8 cellular contexts compared by ENCODE assay signal in the genomic region with DNA sequence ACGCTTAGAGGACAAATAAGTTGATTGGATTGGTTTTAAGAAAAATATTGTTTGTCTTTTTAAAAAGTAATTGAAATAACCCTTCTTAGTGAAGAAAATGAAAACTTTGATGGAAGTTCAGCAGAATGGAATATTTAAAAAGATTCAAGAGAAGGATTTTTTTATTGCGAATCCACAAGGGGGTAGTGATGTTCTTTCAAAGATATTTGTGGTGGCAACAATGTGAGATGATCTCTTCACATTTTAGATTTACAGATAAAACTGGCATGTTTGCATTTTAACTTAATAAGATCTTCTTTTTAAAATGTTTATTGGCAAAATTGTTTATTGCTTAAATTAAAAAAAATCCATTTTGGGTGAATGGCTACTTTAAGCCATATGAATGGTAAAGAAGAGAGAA. TPM values are rescaled to one million over a fixed set of nuclear protein-coding genes. Genes with fewer than 3 reads are reported as not detected.
DNase-seq lines count a peak whose midpoint lies in the region; ATAC-seq and TF ChIP-seq lines count a peak whose summit lies in the region.

No MANE protein-coding gene starts in this region.

- H3K36me3 Mint-ChIP-seq in MCF 10A (ENCODE audit: insufficient read depth, unreplicated experiment), result peaks cover 22% of the 10 kb centered on the region
- no peaks in the 10 kb centered on the region for H3K36me3 Mint-ChIP-seq in mesothelial cell of epicardium

- H3K36me3 ChIP-seq in DOHH2 (ENCODE audit: control insufficient read depth, low read length), result peaks cover 9% of the 10 kb centered on the region

- H3K27me3 ChIP-seq in DOHH2 (ENCODE audit: control insufficient read depth, low read length), result no peaks in the 10 kb centered on the region

- H3K4me3 ChIP-seq in DOHH2 (ENCODE audit: low read length), result no peak overlapping the region

- 0 out of 2 replicates have a peak, but pooled peaks cover 12% of the 10 kb centered on the region for H3F3A ChIP-seq in DOHH2 (ENCODE audit: control insufficient read depth, insufficient read depth)

- TF ChIP-seq CTCF in DOHH2 (IDR thresholded peaks at IDR 0.05; ENCODE audit: low read depth, low read length, poor library complexity, severe bottlenecking) (peak; percentile 55), MCF 10A (IDR thresholded peaks at IDR 0.05; ENCODE audit: unreplicated experiment) (peak; percentile 55), mesothelial cell of epicardium (IDR thresholded peaks at IDR 0.05; ENCODE audit: unreplicated experiment) (peak; percentile 42)

- CTCF ChIA-PET in MCF 10A (lab: Yijun Ruan, JAX), result interaction anchor here (0.6 to 2.3 kb wide), 4 partner anchors 33 to 249 kb away, joined by 3 to 9 read pairs (median 6); no protein-coding TSS in a partner anchor

- H3K27ac Mint-ChIP-seq in MCF 10A (ENCODE audit: low read depth, unreplicated experiment), result no peak overlapping the region
- H3K27ac Mint-ChIP-seq in mesothelial cell of epicardium, result peak overlapping the region; percentile 69

- no peak for ATAC-seq in GM21825 (IDR thresholded peaks at IDR 0.05; ENCODE audit: unreplicated experiment)

- H3K9me2 ChIP-seq in DOHH2 (replicated peaks; ENCODE audit: control insufficient read depth, low read length), result no peaks in the 10 kb centered on the region

- no peaks in the 10 kb centered on the region for H3K9me3 ChIP-seq in DOHH2 (ENCODE audit: control insufficient read depth, insufficient read depth, low read length)

- H4K20me1 ChIP-seq in DOHH2 (ENCODE audit: control insufficient read depth, insufficient read depth, low read depth, low read length), result peaks cover 15% of the 10 kb centered on the region

- H3K9me3 Mint-ChIP-seq in MCF 10A (ENCODE audit: unreplicated experiment), result no peaks in the 10 kb centered on the region
- H3K9me3 Mint-ChIP-seq in mesothelial cell of epicardium, result no peaks in the 10 kb centered on the region

- H3K4me1 Mint-ChIP-seq in MCF 10A (ENCODE audit: insufficient read depth, unreplicated experiment), result peaks cover 20% of the 10 kb centered on the region
- peaks cover 39% of the 10 kb centered on the region for H3K4me1 Mint-ChIP-seq in mesothelial cell of epicardium

- peaks cover 88% of the 10 kb centered on the region for H3K79me2 ChIP-seq in DOHH2 (ENCODE audit: control insufficient read depth, low read length)

- H3K4me1 ChIP-seq in DOHH2 (ENCODE audit: control insufficient read depth, low read length), result peaks cover 6% of the 10 kb centered on the region

- POLR2A ChIA-PET in MCF 10A (lab: Yijun Ruan, JAX), result no interaction called here

- H3K27ac ChIP-seq in DOHH2 (ENCODE audit: low read depth, low read length), result no peak overlapping the region
- no peak overlapping the region for H3K27ac ChIP-seq in substantia nigra (ENCODE audit: low read depth, low read length, poor library complexity, severe bottlenecking)

- H3K4me3 Mint-ChIP-seq in MCF 10A (ENCODE audit: unreplicated experiment) (no peak overlapping the region), mesothelial cell of epicardium (no peak overlapping the region)

- intact Hi-C loops in MCF 10A (cut with micrococcal nuclease), result loop anchor here (1.0 to 10.0 kb wide), 4 partner anchors 96 to 424 kb away; no protein-coding TSS in a partner anchor

- no TSS peak for BruUV-seq in MCF 10A (replicated peaks; lab: Mats Ljungman, UMichigan)

- H3K27me3 Mint-ChIP-seq in MCF 10A (ENCODE audit: insufficient read depth, unreplicated experiment) (no peaks in the 10 kb centered on the region), mesothelial cell of epicardium (ENCODE audit: low read depth) (no peaks in the 10 kb centered on the region)

- H3K4me2 ChIP-seq in DOHH2 (ENCODE audit: low read length), result no peak overlapping the region

- DNase-seq in NCI-H2029 treated with DMSO at 0.1 percent for 48 hours (lab: John Stamatoyannopoulos, UW) (peak; percentile 15), MCF 10A (ENCODE audit: unreplicated experiment) (peak; percentile 42), mesothelial cell of epicardium (ENCODE audit: low spot score in 2 of 2, unreplicated experiment in 2 of 2) (no peak), SKM-1 treated with dmso at 0.1 percent for 144 hours (lab: John Stamatoyannopoulos, UW; ENCODE audit: unreplicated experiment) (no peak), substantia nigra (lab: John Stamatoyannopoulos, UW) (no peak)
- DNase-seq in activated effector memory CD4-positive, alpha-beta T cell treated with Interleukin-2 at 50 U/mL for 16 hours, result no peak

RNA-seq across cellular contexts. Expression of gene CAMTA1, which starts 8.9 kb away (rescaled TPM):
- 74.1 and 95.8 TPM in 2 replicates for total RNA-seq in MCF 10A (2022)
- total RNA-seq in mesothelial cell of epicardium, result 70.4 to 78.3 TPM (median 71.4 TPM) in 3 replicates

Comparison
In these comparisons a context has a peak if more than half of its experiments do, and no peak if none do; other contexts are left out.
1. DNase-seq: peak in NCI-H2029 treated with DMSO at 0.1 percent for 48 hours (single experiment) and MCF 10A (single experiment); none in mesothelial cell of epicardium (0 of 2), SKM-1 treated with dmso at 0.1 percent for 144 hours (single experiment), substantia nigra (0 of 49) and activated effector memory CD4-positive, alpha-beta T cell treated with Interleukin-2 at 50 U/mL for 16 hours (single experiment).
2. Peak in every context shown above with its lines, with median percentiles within 50 percentile points of each other: CTCF ChIP-seq.